In the genomic region with DNA sequence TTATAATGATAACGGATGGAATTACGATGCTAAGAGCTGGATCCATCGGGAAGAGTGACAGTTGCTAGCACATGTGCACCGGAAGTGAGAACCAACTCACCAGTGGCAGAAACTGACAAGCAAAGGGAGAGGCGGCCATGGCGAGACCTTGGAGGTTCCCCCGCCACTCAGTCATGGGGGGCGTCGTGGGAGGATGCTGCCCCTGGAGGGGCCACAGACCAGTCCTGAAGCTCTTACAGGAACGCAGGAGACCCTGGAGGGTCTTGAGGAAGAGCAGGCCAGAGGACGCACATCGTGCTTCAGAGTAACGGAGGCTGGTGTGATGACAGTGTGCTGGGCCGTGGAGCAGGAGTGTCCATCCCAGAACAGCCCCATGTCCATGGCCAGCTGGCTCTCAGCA, we compare ENCODE assay signal across 22 cellular contexts. TPM values are rescaled to one million over a fixed set of nuclear protein-coding genes. Genes with fewer than 3 reads are reported as not detected.
"Had no signal": no experiment of that assay in that cellular context is flagged by ENCODE, and none has a peak within 500 bp of the region (broad histone marks: within the 10 kb centered on the region; RNA-seq: fewer than 3 reads in every experiment).

No MANE protein-coding gene starts in this region.

- H3K36me3 ChIP-seq: breast epithelium had no signal

- H3K4me1 Mint-ChIP-seq: activated naive CD8-positive, alpha-beta T cell treated with anti-CD3 and anti-CD28 coated beads for 36 hours; neural crest cell; T-helper 17 cell had no signal

- H3K27ac Mint-ChIP-seq: activated CD4-positive, alpha-beta memory T cell treated with anti-CD3 and anti-CD28 coated beads for 36 hours; activated naive CD8-positive, alpha-beta T cell treated with anti-CD3 and anti-CD28 coated beads for 36 hours; T-helper 17 cell had no signal

- H3K27ac ChIP-seq: breast epithelium, coronary artery, esophagus squamous epithelium, gastroesophageal sphincter, heart left ventricle, suprapubic skin, tibial nerve had no signal

- H3K4me1 ChIP-seq: breast epithelium, esophagus squamous epithelium, gastroesophageal sphincter, heart left ventricle, suprapubic skin, tibial nerve had no signal

- H3K27me3 ChIP-seq: breast epithelium, esophagus squamous epithelium, gastroesophageal sphincter, heart left ventricle, suprapubic skin, tibial nerve had no signal

- H3K27me3 Mint-ChIP-seq: activated CD4-positive, alpha-beta memory T cell treated with anti-CD3 and anti-CD28 coated beads for 36 hours; activated naive CD8-positive, alpha-beta T cell treated with anti-CD3 and anti-CD28 coated beads for 36 hours; naive B cell; stimulated activated naive CD8-positive, alpha-beta T cell treated with anti-CD3 and anti-CD28 coated beads, Interleukin-15, Interleukin-2, amounts not matched to agents 100 ng/mL and 50 ng/mL, for 24 hours; T-helper 17 cell had no signal

- ATAC-seq: gastroesophageal sphincter, heart left ventricle, left colon, sciatic nerve, T-helper 17 cell had no signal

- H3K4me3 Mint-ChIP-seq: activated CD4-positive, alpha-beta memory T cell treated with anti-CD3 and anti-CD28 coated beads for 36 hours; activated naive CD8-positive, alpha-beta T cell treated with anti-CD3 and anti-CD28 coated beads for 36 hours; neural crest cell; stimulated activated naive CD8-positive, alpha-beta T cell treated with anti-CD3 and anti-CD28 coated beads, Interleukin-15, Interleukin-2, amounts not matched to agents 100 ng/mL and 50 ng/mL, for 24 hours had no signal

- H3K4me3 ChIP-seq: breast epithelium, coronary artery, esophagus squamous epithelium, gastroesophageal sphincter, heart left ventricle, suprapubic skin, tibial nerve had no signal

- H3K9me3 Mint-ChIP-seq: neural crest cell had no signal

- DNase-seq: activated CD4-positive, alpha-beta memory T cell treated with anti-CD3 and anti-CD28 coated beads for 36 hours; activated CD4-positive, alpha-beta T cell treated with anti-CD3 and anti-CD28 coated beads for 48 hours; activated naive CD8-positive, alpha-beta T cell treated with anti-CD3 and anti-CD28 coated beads for 36 hours; esophagus squamous epithelium; left colon; mesendoderm; naive B cell; stimulated activated CD4-positive, alpha-beta T cell treated with anti-CD3 and anti-CD28 coated beads, Interleukin-4, amount 100 ng/mL, for 1 hour; SW 1271; T-helper 17 cell had no signal

- H3K9me3 ChIP-seq: breast epithelium, esophagus squamous epithelium, gastroesophageal sphincter, heart left ventricle, suprapubic skin, tibial nerve had no signal

RNA-seq across cellular contexts. Expression of a gene that starts 53.1 kb away (rescaled TPM):
- total RNA-seq: activated CD4-positive, alpha-beta memory T cell treated with anti-CD3 and anti-CD28 coated beads for 36 hours; activated naive CD8-positive, alpha-beta T cell treated with anti-CD3 and anti-CD28 coated beads for 36 hours; left colon; mucosa of gallbladder; neural crest cell; osteoblast; suprapubic skin; T-helper 17 cell had no signal
- polyA plus RNA-seq: keratinocyte had no signal
